31 cellular contexts compared by ENCODE assay signal in genomic region chr2:132407767-132408166, GRCh38. TPM values are rescaled to one million over a fixed set of nuclear protein-coding genes. Genes with fewer than 3 reads are reported as not detected.
"Had no signal": no experiment of that assay in that cellular context is flagged by ENCODE, and none has a peak within 500 bp of the region (broad histone marks: within the 10 kb centered on the region; RNA-seq: fewer than 3 reads in every experiment).

No MANE protein-coding gene starts in this region.

- H3K27ac Mint-ChIP-seq: activated CD4-positive, alpha-beta T cell treated with anti-CD3 and anti-CD28 coated beads for 36 hours; activated CD4-positive, alpha-beta T cell treated with anti-CD3 and anti-CD28 coated beads, Interleukin-2, amount 10 ng/mL, durations not matched to agents 7 days and 5 days; activated CD8-positive, alpha-beta T cell treated with anti-CD3 and anti-CD28 coated beads, Interleukin-2, amount 10 ng/mL, durations not matched to agents 7 days and 5 days; activated naive CD4-positive, alpha-beta T cell treated with anti-CD3 and anti-CD28 coated beads for 36 hours; activated T-helper 1 cell treated with anti-CD3 and anti-CD28 coated beads, Interleukin-12 subunit alpha, Interleukin-12 subunit beta, Interleukin-2, Interleukin-4 antibody, amounts not matched to agents 30 ng/mL and 10 ng/mL and 1 ng/mL, durations not matched to agents 14 hours and 24 hours and 36 hours; T-helper 1 cell treated with Interleukin-12 subunit alpha and Interleukin-12 subunit beta and Interleukin-4 antibody, amounts not matched to agents 30 μg/mL and 1 μg/mL, for 36 hours; T-helper 2 cell treated with Interferon-gamma antibody and Interleukin-4, amounts not matched to agents 5 μg/mL and 100 μg/mL, for 36 hours; WTC11 had no signal

- H3K4me1 Mint-ChIP-seq: activated CD4-positive, alpha-beta T cell treated with anti-CD3 and anti-CD28 coated beads for 36 hours; activated CD4-positive, alpha-beta T cell treated with anti-CD3 and anti-CD28 coated beads, Interleukin-2, amount 10 ng/mL, durations not matched to agents 7 days and 5 days had no signal

- ATAC-seq: activated CD4-positive, alpha-beta T cell treated with anti-CD3 and anti-CD28 coated beads for 36 hours; activated CD4-positive, CD25-positive, alpha-beta regulatory T cell treated with anti-CD3 and anti-CD28 coated beads, Interleukin-2, amount 50 U/mL, for 24 hours; activated CD8-positive, alpha-beta T cell treated with anti-CD3 and anti-CD28 coated beads, Interleukin-2, amount 10 ng/mL, durations not matched to agents 7 days and 5 days; activated naive CD4-positive, alpha-beta T cell treated with anti-CD3 and anti-CD28 coated beads, Interleukin-2, amount 50 U/mL, for 72 hours; activated T-cell treated with anti-CD3 and anti-CD28 coated beads, Interleukin-2, amount 50 U/mL, for 4 hours; Panc1; WTC11 had no signal

- H3K27ac ChIP-seq: adrenal gland, brain microvascular endothelial cell, SJSA1 had no signal

- H3K4me3 Mint-ChIP-seq: activated CD4-positive, alpha-beta T cell treated with anti-CD3 and anti-CD28 coated beads for 36 hours; activated CD4-positive, alpha-beta T cell treated with anti-CD3 and anti-CD28 coated beads, Interleukin-2, amount 10 ng/mL, durations not matched to agents 7 days and 5 days; activated CD8-positive, alpha-beta T cell treated with anti-CD3 and anti-CD28 coated beads, Interleukin-2, amount 10 ng/mL, durations not matched to agents 7 days and 5 days; activated naive CD4-positive, alpha-beta T cell treated with anti-CD3 and anti-CD28 coated beads for 36 hours; activated T-cell treated with anti-CD3 and anti-CD28 coated beads, Interleukin-2, amount 50 U/mL, for 4 hours; activated T-helper 1 cell treated with anti-CD3 and anti-CD28 coated beads, Interleukin-12 subunit alpha, Interleukin-12 subunit beta, Interleukin-2, Interleukin-4 antibody, amounts not matched to agents 30 ng/mL and 10 ng/mL and 1 ng/mL, durations not matched to agents 14 hours and 24 hours and 36 hours; T-helper 1 cell treated with Interleukin-12 subunit alpha and Interleukin-12 subunit beta and Interleukin-4 antibody, amounts not matched to agents 30 μg/mL and 1 μg/mL, for 36 hours; T-helper 2 cell treated with Interferon-gamma antibody and Interleukin-4, amounts not matched to agents 5 μg/mL and 100 μg/mL, for 36 hours; WTC11 had no signal

- H3K36me3 ChIP-seq: adrenal gland, brain microvascular endothelial cell, SJSA1 had no signal

- DNase-seq: activated CD4-positive, alpha-beta T cell treated with anti-CD3 and anti-CD28 coated beads for 36 hours; activated CD4-positive, alpha-beta T cell treated with anti-CD3 and anti-CD28 coated beads, Interleukin-2, amount 10 ng/mL, durations not matched to agents 7 days and 5 days; activated CD4-positive, alpha-beta T cell treated with anti-CD3 and anti-CD28 coated beads, Interleukin-2, amount 50 U/mL, for 48 hours; activated CD8-positive, alpha-beta memory T cell treated with anti-CD3 and anti-CD28 coated beads, Interleukin-2, amount 50 U/mL, for 4 hours; activated CD8-positive, alpha-beta T cell treated with anti-CD3 and anti-CD28 coated beads, Interleukin-2, amount 10 ng/mL, durations not matched to agents 7 days and 5 days; activated gamma-delta T cell treated with Interleukin-2 at 50 U/mL for 16 hours; activated naive CD4-positive, alpha-beta T cell treated with anti-CD3 and anti-CD28 coated beads for 36 hours; activated T-cell treated with anti-CD3 and anti-CD28 coated beads for 4 hours; activated T-cell treated with anti-CD3 and anti-CD28 coated beads, Interleukin-2, amount 50 U/mL, for 4 hours; adrenal gland; brain microvascular endothelial cell; central memory CD4-positive, alpha-beta T cell; NCI-H1092 treated with DMSO at 0.1 percent for 48 hours; NCI-H1417; NCI-H187 treated with DMSO at 0.1 percent for 48 hours; NCI-H2081; NCI-H2171 treated with DMSO at 0.1 percent for 48 hours; NCI-H2227 treated with DMSO at 0.1 percent for 48 hours; NCI-H446; NCI-H510A treated with DMSO at 0.1 percent for 48 hours; NCI-H526 treated with DMSO at 0.1 percent for 48 hours; SHP77; SK-N-SH had no signal

- H3K9ac ChIP-seq: SK-N-SH had no signal

- H3K27me3 ChIP-seq: adrenal gland, brain microvascular endothelial cell, SJSA1 had no signal

- H3K4me1 ChIP-seq: adrenal gland had no signal

- H3K9me3 Mint-ChIP-seq: activated CD4-positive, alpha-beta T cell treated with anti-CD3 and anti-CD28 coated beads, Interleukin-2, amount 10 ng/mL, durations not matched to agents 7 days and 5 days; activated T-helper 1 cell treated with anti-CD3 and anti-CD28 coated beads, Interleukin-12 subunit alpha, Interleukin-12 subunit beta, Interleukin-2, Interleukin-4 antibody, amounts not matched to agents 30 ng/mL and 10 ng/mL and 1 ng/mL, durations not matched to agents 14 hours and 24 hours and 36 hours; T-helper 1 cell treated with Interleukin-12 subunit alpha and Interleukin-12 subunit beta and Interleukin-4 antibody, amounts not matched to agents 30 μg/mL and 1 μg/mL, for 36 hours; T-helper 2 cell treated with Interferon-gamma antibody and Interleukin-4, amounts not matched to agents 5 μg/mL and 100 μg/mL, for 36 hours; WTC11 had no signal

- H3K4me3 ChIP-seq: adrenal gland, SJSA1 had no signal

- H3K27me3 Mint-ChIP-seq: activated CD4-positive, alpha-beta T cell treated with anti-CD3 and anti-CD28 coated beads for 36 hours; activated CD4-positive, alpha-beta T cell treated with anti-CD3 and anti-CD28 coated beads, Interleukin-2, amount 10 ng/mL, durations not matched to agents 7 days and 5 days had no signal

- H3K9me3 ChIP-seq: SJSA1, SK-N-SH had no signal

- H3K36me3 Mint-ChIP-seq: activated naive CD4-positive, alpha-beta T cell treated with anti-CD3 and anti-CD28 coated beads, Interleukin-2, amount 50 U/mL, for 72 hours; WTC11 had no signal

RNA-seq across cellular contexts. Expression of gene GPR39, which starts 8.8 kb away (rescaled TPM):
- total RNA-seq: activated CD4-positive, alpha-beta T cell treated with anti-CD3 and anti-CD28 coated beads for 36 hours; activated CD4-positive, alpha-beta T cell treated with anti-CD3 and anti-CD28 coated beads, Interleukin-2, amount 10 ng/mL, durations not matched to agents 7 days and 5 days; activated CD8-positive, alpha-beta T cell treated with anti-CD3 and anti-CD28 coated beads, Interleukin-2, amount 10 ng/mL, durations not matched to agents 7 days and 5 days; activated naive CD4-positive, alpha-beta T cell treated with anti-CD3 and anti-CD28 coated beads for 36 hours; activated naive CD4-positive, alpha-beta T cell treated with anti-CD3 and anti-CD28 coated beads, Interleukin-2, amount 50 U/mL, for 72 hours; activated T-cell treated with anti-CD3 and anti-CD28 coated beads, Interleukin-2, amount 50 U/mL, for 4 hours; activated T-helper 1 cell treated with anti-CD3 and anti-CD28 coated beads, Interleukin-12 subunit alpha, Interleukin-12 subunit beta, Interleukin-2, Interleukin-4 antibody, amounts not matched to agents 30 ng/mL and 10 ng/mL and 1 ng/mL, durations not matched to agents 14 hours and 24 hours and 36 hours had no signal
